8 cellular contexts compared by ENCODE assay signal in the genomic region with DNA sequence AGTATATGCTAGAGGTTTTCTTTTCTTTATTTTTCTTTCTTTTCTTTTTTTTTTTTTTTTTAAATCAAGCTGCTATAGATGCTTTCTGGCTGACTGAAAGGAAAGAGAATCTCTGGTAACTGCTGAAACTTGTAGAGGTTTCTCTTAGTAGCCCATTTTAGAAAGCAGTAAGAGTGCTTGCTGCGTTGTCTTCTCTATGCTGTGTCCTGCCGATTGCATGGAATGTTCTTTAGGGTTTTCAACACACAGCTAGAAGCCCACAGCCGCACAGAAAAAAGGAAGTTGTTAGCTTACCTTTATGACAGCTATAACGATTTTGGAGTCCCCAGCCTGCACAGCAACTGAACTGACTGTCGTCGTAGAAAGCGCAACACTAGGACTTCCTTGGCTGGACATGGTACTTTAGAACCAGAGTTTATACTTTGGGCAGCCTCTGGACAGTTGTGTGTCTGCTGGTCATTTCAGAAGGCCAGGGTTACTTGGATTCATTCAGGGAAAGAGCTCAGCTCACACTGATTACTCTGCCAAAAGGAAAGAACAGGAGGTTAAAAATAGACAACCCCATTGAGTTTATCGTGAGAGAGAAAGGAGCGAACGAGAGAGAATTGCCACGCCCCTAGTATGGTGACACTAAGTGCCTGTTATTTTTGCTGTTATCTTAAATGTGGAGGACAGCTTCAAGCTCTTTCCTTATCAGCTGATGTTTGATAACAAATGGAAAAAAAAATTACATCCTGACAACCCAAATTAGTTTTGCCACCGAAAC. TPM values are rescaled to one million over a fixed set of nuclear protein-coding genes. Genes with fewer than 3 reads are reported as not detected.
DNase-seq lines count a peak whose midpoint lies in the region; ATAC-seq and TF ChIP-seq lines count a peak whose summit lies in the region.

A gene with protein sequence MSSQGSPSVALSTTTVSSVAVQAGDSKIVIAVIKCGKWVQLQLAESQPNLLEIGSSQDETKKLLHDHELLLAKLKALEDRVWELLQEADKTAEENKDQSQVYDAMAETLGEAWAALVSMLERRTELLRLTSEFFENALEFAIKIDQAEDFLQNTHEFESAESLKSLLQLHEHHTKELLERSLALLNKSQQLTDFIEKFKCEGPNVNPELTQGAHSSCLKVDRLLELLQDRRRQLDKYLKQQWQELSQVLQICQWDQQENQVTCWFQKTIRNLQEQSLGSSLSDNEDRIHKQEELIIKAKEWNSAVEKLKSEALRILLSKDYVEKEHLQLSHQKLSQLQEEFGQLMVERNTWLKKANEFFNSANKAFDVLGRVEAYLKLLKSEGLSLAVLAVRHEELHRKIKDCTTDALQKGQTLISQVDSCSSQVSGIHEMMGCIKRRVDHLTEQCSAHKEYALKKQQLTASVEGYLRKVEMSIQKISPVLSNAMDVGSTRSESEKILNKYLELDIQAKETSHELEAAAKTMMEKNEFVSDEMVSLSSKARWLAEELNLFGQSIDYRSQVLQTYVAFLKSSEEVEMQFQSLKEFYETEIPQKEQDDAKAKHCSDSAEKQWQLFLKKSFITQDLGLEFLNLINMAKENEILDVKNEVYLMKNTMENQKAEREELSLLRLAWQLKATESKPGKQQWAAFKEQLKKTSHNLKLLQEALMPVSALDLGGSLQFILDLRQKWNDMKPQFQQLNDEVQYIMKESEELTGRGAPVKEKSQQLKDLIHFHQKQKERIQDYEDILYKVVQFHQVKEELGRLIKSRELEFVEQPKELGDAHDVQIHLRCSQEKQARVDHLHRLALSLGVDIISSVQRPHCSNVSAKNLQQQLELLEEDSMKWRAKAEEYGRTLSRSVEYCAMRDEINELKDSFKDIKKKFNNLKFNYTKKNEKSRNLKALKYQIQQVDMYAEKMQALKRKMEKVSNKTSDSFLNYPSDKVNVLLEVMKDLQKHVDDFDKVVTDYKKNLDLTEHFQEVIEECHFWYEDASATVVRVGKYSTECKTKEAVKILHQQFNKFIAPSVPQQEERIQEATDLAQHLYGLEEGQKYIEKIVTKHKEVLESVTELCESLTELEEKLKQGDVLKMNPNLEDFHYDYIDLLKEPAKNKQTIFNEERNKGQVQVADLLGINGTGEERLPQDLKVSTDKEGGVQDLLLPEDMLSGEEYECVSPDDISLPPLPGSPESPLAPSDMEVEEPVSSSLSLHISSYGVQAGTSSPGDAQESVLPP (N-terminal part only) (minus strand): TSS at position 592 of the 766 bp plus-strand sequence. CDS start 196 bp downstream, at position 396.

- H3K4me3 ChIP-seq in DND-41 (ENCODE audit: low read depth in 1 of 2, low read length in 2 of 2) = no peak within 1 kb of the TSS
- peak within 1 kb of the TSS; percentile 46 for H3K4me3 ChIP-seq in lower lobe of right lung

- TF ChIP-seq CTCF in DND-41 (IDR thresholded peaks at IDR 0.05; ENCODE audit: borderline replicate concordance, extremely low read depth, low read length, poor library complexity, severe bottlenecking) = no peak
- no peak for TF ChIP-seq CTCF in lower lobe of right lung (IDR thresholded peaks at IDR 0.05)

- peak within 1 kb of the TSS; percentile 29 for H3K4me2 ChIP-seq in DND-41 (ENCODE audit: insufficient read depth, low read length)

- no peaks in the 10 kb centered on the region for H3K9me3 ChIP-seq in DND-41 (ENCODE audit: insufficient read depth, low read length, severe bottlenecking)
- H3K9me3 ChIP-seq in lower lobe of right lung = no peaks in the 10 kb centered on the region

- no peak within 1 kb of the TSS; the same call in 1 of the 2 replicates for H3K9ac ChIP-seq in DND-41 (ENCODE audit: low read depth, low read length)

- H3K36me3 ChIP-seq in DND-41 (ENCODE audit: insufficient read depth, low read length) = no peaks in the 10 kb centered on the region
- H3K36me3 ChIP-seq in lower lobe of right lung = no peaks in the 10 kb centered on the region

- H3K27ac ChIP-seq in DND-41 (ENCODE audit: low read length) = no peak within 1 kb of the TSS
- peak within 1 kb of the TSS; percentile 75 for H3K27ac ChIP-seq in lower lobe of right lung

- intact Hi-C loops in lower lobe of right lung (cut with DNase I) = no loop called here

- H3K4me1 ChIP-seq in DND-41 (ENCODE audit: insufficient read depth, low read length) (peaks cover 5% of the 10 kb centered on the region; the same call in 1 of the 2 replicates), lower lobe of right lung (peaks cover 20% of the 10 kb centered on the region)

- H3K27me3 ChIP-seq in DND-41 (ENCODE audit: insufficient read depth, low read length, poor library complexity) (no peaks in the 10 kb centered on the region), lower lobe of right lung (ENCODE audit: low read depth) (no peaks in the 10 kb centered on the region)

- ATAC-seq in DND-41 (ENCODE audit: insufficient read depth, low read depth) (no peak), GM19467 (IDR thresholded peaks at IDR 0.05; ENCODE audit: unreplicated experiment) (peak; percentile 67), HG03469 (IDR thresholded peaks at IDR 0.05; ENCODE audit: unreplicated experiment) (peak; percentile 49), lower lobe of right lung (peak; percentile 93)

- DNase-seq in DND-41 (no peak), lower lobe of right lung (no peak), superior temporal gyrus (ENCODE audit: extremely low spot score) (no peak), hepatic stellate cell (ENCODE audit: low spot score) (no peak), NCI-H1417 (lab: John Stamatoyannopoulos, UW) (no peak)
- DNase-seq in activated T-cell treated with anti-CD3 and anti-CD28 coated beads, Interleukin-2, amount 50 U/mL, for 48 hours = peak; percentile 45 to 49

- H3K79me2 ChIP-seq in DND-41 (ENCODE audit: insufficient read depth, low read length) = no peaks in the 10 kb centered on the region

- no peaks in the 10 kb centered on the region for H4K20me1 ChIP-seq in DND-41 (ENCODE audit: insufficient read depth, low read length)

- H2AFZ ChIP-seq in DND-41 (ENCODE audit: low read depth, low read length) = no peak within 1 kb of the TSS

RNA-seq across cellular contexts. Expression of the gene that starts here (rescaled TPM):
- total RNA-seq in lower lobe of right lung = 40.5 TPM

Comparison
In these comparisons a context has a peak if more than half of its experiments do, and no peak if none do; other contexts are left out.
1. DNase-seq: peak in activated T-cell treated with anti-CD3 and anti-CD28 coated beads, Interleukin-2, amount 50 U/mL, for 48 hours (2 of 2); none in DND-41 (single experiment), lower lobe of right lung (single experiment), superior temporal gyrus (single experiment), hepatic stellate cell (single experiment) and NCI-H1417 (0 of 3).